ENCODE assay signal across 8 cellular contexts in genomic region chr2:64144057-64145013, GRCh38. TPM values are rescaled to one million over a fixed set of nuclear protein-coding genes. Genes with fewer than 3 reads are reported as not detected.
A peak's percentile ranks its signal among the peaks of the same experiment; 100 is the strongest.
DNase-seq lines count a peak whose midpoint lies in the region; ATAC-seq and FAIRE-seq lines count a peak whose summit lies in the region.

Gene PELI1, minus strand, starts transcription at chr2:64144420. Its CDS starts 36,110 bp downstream, at chr2:64108310.

- peak within 1 kb of the TSS; percentile 36 for H3K4me2 ChIP-seq in mesendoderm (ENCODE audit: low read length)

- no peaks in the 10 kb centered on the region for H3K9me3 Mint-ChIP-seq in effector memory CD8-positive, alpha-beta T cell

- peak within 1 kb of the TSS; percentile 96 for H3K4ac ChIP-seq in mesendoderm (ENCODE audit: low read depth, low read length)

- peak within 1 kb of the TSS; percentile 98 for H3K56ac ChIP-seq in mesendoderm (ENCODE audit: low read length)

- DNase-seq in Caki2 (ENCODE audit: low read depth) = peak; percentile 99
- DNase-seq in HTR-8/SVneo (ENCODE audit: insufficient read length, low spot score) = peak; percentile 94
- DNase-seq in NOMO-1 treated with DMSO at 0.1 percent for 48 hours (lab: John Stamatoyannopoulos, UW; ENCODE audit: unreplicated experiment) = peak; percentile 82
- peak; percentile 83 to 86 for DNase-seq in activated CD8-positive, alpha-beta memory T cell treated with anti-CD3 and anti-CD28 coated beads for 4 hours (ENCODE audit: low read depth in 2 of 2)
- peak; percentile 73 to 79 (median 78) for DNase-seq in effector memory CD8-positive, alpha-beta T cell
- peak; percentile 100 for DNase-seq in mesendoderm
- DNase-seq in stimulated activated CD8-positive, alpha-beta memory T cell treated with anti-CD3 and anti-CD28 coated beads, Interleukin-15, amount 100 ng/mL, for 1 hour (ENCODE audit: low read depth) = peak; percentile 81

- H3K27ac Mint-ChIP-seq in effector memory CD8-positive, alpha-beta T cell = peak within 1 kb of the TSS; percentile 95 to 96

- peak within 1 kb of the TSS; percentile 94 to 97 for H3K4me3 Mint-ChIP-seq in effector memory CD8-positive, alpha-beta T cell

- H3K79me1 ChIP-seq in mesendoderm (ENCODE audit: low read length) = no peaks in the 10 kb centered on the region

- peak within 1 kb of the TSS; percentile 97 for H3K23ac ChIP-seq in mesendoderm (ENCODE audit: low read length)

- 100% methylated on average over 2 of the region's 68 CpGs for WGBS in mesendoderm (ENCODE audit: extremely low coverage, insufficient coverage, low lambda C conversion rate)

- peak within 1 kb of the TSS; percentile 99 for H3K27ac ChIP-seq in mesendoderm (ENCODE audit: low read depth, low read length)

- peak within 1 kb of the TSS; percentile 99 for H3K18ac ChIP-seq in mesendoderm (ENCODE audit: low read length)

- peaks cover 34% of the 10 kb centered on the region for H3K79me2 ChIP-seq in mesendoderm (ENCODE audit: control insufficient read depth, insufficient read depth, low read length)

- H3K9ac ChIP-seq in mesendoderm (ENCODE audit: low read length) = peak within 1 kb of the TSS; percentile 97

- H4K5ac ChIP-seq in mesendoderm (ENCODE audit: low read length) = no peak within 1 kb of the TSS

- no peaks in the 10 kb centered on the region for H3K27me3 ChIP-seq in mesendoderm (ENCODE audit: insufficient read depth, low read length, poor library complexity)

- peak within 1 kb of the TSS; percentile 57 for H2BK15ac ChIP-seq in mesendoderm (replicated peaks; ENCODE audit: low read depth)

- peaks cover 17 to 24% of the 10 kb centered on the region in 2 donors for H3K4me1 Mint-ChIP-seq in effector memory CD8-positive, alpha-beta T cell (ENCODE audit: low read depth in 2 of 2)

- peaks cover 22% of the 10 kb centered on the region for H3K36me3 Mint-ChIP-seq in effector memory CD8-positive, alpha-beta T cell (ENCODE audit: insufficient read depth)

- peaks cover 9% of the 10 kb centered on the region for H3K4me1 ChIP-seq in mesendoderm (ENCODE audit: control insufficient read depth, low read depth, low read length)

- H2BK120ac ChIP-seq in mesendoderm (ENCODE audit: low read depth, low read length) = peak within 1 kb of the TSS; percentile 97

- H3K4me3 ChIP-seq in mesendoderm (ENCODE audit: low read length) = peak within 1 kb of the TSS; percentile 78

- no peaks in the 10 kb centered on the region for H3K36me3 ChIP-seq in mesendoderm (ENCODE audit: control insufficient read depth, insufficient read depth, low read length)

- FAIRE-seq in HTR-8/SVneo (lab: Jason Lieb, UNC) = peak; percentile 98

- peak within 1 kb of the TSS; percentile 98 for H4K8ac ChIP-seq in mesendoderm (ENCODE audit: low read depth, low read length)

- H2BK5ac ChIP-seq in mesendoderm (ENCODE audit: low read length) = peak within 1 kb of the TSS; percentile 84

- in situ Hi-C loops in Caki2 (cut with HindIII; ENCODE audit: low pct_unique_long_range_greater_than_20kb, low sequenced_read_pairs) = loop anchor here (25.0 kb wide), 1 partner anchor 107 kb away; no protein-coding TSS in a partner anchor

- peak; percentile 73 for ATAC-seq in GM21367 (IDR thresholded peaks at IDR 0.05; ENCODE audit: unreplicated experiment)
- ATAC-seq in effector memory CD8-positive, alpha-beta T cell (replicated peaks) = peak; percentile 89

- no peaks in the 10 kb centered on the region for H3K27me3 Mint-ChIP-seq in effector memory CD8-positive, alpha-beta T cell

- H2AK5ac ChIP-seq in mesendoderm (ENCODE audit: low read length) = no peak within 1 kb of the TSS

RNA-seq across cellular contexts. Expression of gene PELI1, which starts in this region (rescaled TPM):
- total RNA-seq in Caki2 (2014; rRNA removed; shearing (Covaris generic); ENCODE audit: low replicate concordance) = 8.4 and 10.9 TPM in 2 replicates
- 44.0 TPM for polyA plus RNA-seq in mesendoderm (2013, experiment 1 of 2)
- polyA plus RNA-seq in mesendoderm (2013, experiment 2 of 2) = 41.3 TPM

Comparison
In these comparisons a context has a peak if more than half of its experiments do, and no peak if none do; other contexts are left out.
1. Peak in every context shown above with its lines: DNase-seq, ATAC-seq, H3K4me3 ChIP-seq and H3K27ac ChIP-seq.